Comparison of ENCODE assay signal across 10 cellular contexts in the genomic region with DNA sequence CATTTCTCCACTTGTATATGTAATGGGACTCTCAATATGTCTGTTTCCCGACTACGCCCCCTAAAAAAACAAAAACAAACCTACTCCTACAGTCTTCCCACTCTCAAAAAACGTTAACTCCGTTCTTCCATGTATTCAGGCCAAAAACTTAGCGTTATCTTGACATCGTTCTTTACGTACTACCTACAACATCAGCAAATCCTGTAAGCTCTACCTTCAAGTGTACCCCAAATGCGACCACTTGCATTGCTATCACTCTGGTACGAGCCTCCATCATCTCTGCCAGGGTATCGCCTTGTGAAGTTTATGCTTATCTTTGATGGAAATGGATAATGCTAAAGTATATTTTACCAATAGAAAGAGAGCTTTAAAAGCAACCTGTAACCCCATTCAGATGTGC. TPM values are rescaled to one million over a fixed set of nuclear protein-coding genes. Genes with fewer than 3 reads are reported as not detected.
A peak's percentile ranks its signal among the peaks of the same experiment; 100 is the strongest.
DNase-seq lines count a peak whose midpoint lies in the region; ATAC-seq, FAIRE-seq and TF ChIP-seq lines count a peak whose summit lies in the region.
"Had no signal": no experiment of that assay in that cellular context is flagged by ENCODE, and none has a peak within 500 bp of the region (broad histone marks: within the 10 kb centered on the region; RNA-seq: fewer than 3 reads in every experiment).

No MANE protein-coding gene starts in this region.

- H3K4me2 ChIP-seq in mesendoderm (ENCODE audit: low read length), result peak overlapping the region; percentile 96

- peaks cover 34 to 37% of the 10 kb centered on the region in 2 donors for H3K4me1 Mint-ChIP-seq in natural killer cell
- peaks cover 25 to 34% of the 10 kb centered on the region in 2 donors for H3K4me1 Mint-ChIP-seq in natural killer cell treated with Interleukin-12 subunit alpha and Interleukin-12 subunit beta and Interleukin-15 and Interleukin-18, amount 100 ng/mL, for 72 hours (ENCODE audit: low read depth in 2 of 2)

- H3K79me1 ChIP-seq in mesendoderm (ENCODE audit: low read length), result no peaks in the 10 kb centered on the region

- no peak overlapping the region for H3K4ac ChIP-seq in mesendoderm (ENCODE audit: low read depth, low read length)

- H3K9me3 Mint-ChIP-seq in natural killer cell, result no peaks in the 10 kb centered on the region
- no peaks in the 10 kb centered on the region for H3K9me3 Mint-ChIP-seq in natural killer cell treated with Interleukin-12 subunit alpha and Interleukin-12 subunit beta and Interleukin-15 and Interleukin-18, amount 100 ng/mL, for 72 hours
- H3K9me3 Mint-ChIP-seq: memory B cell; stimulated activated naive B cell treated with anti-CD40 and anti-IgM and Interleukin-4, amounts not matched to agents 10 μg/mL and 1 μg/mL and 100 μg/mL, for 72 hours had no signal

- no peak for FAIRE-seq in bronchial epithelial cell (lab: Jason Lieb, UNC)

- H4K5ac ChIP-seq in mesendoderm (ENCODE audit: low read length), result no peak overlapping the region

- ATAC-seq in natural killer cell, result peak in 2 of 3 donors; percentile 1 to 2
- ATAC-seq in natural killer cell treated with Interleukin-12 subunit alpha and Interleukin-12 subunit beta and Interleukin-15 and Interleukin-18, amount 100 ng/mL, for 72 hours, result no peak
- ATAC-seq in HG03095 (IDR thresholded peaks at IDR 0.05; ENCODE audit: unreplicated experiment), result no peak
- no peak for ATAC-seq in GM21423 (IDR thresholded peaks at IDR 0.05; ENCODE audit: unreplicated experiment)

- no peaks in the 10 kb centered on the region for H3K27me3 Mint-ChIP-seq in natural killer cell (ENCODE audit: low read depth in 2 of 2)
- H3K27me3 Mint-ChIP-seq in natural killer cell treated with Interleukin-12 subunit alpha and Interleukin-12 subunit beta and Interleukin-15 and Interleukin-18, amount 100 ng/mL, for 72 hours, result no peaks in the 10 kb centered on the region
- H3K27me3 Mint-ChIP-seq: memory B cell; stimulated activated naive B cell treated with anti-CD40 and anti-IgM and Interleukin-4, amounts not matched to agents 10 μg/mL and 1 μg/mL and 100 μg/mL, for 72 hours had no signal

- H3K36me3 Mint-ChIP-seq in natural killer cell, result peaks cover 12% of the 10 kb centered on the region
- peaks cover 24% of the 10 kb centered on the region for H3K36me3 Mint-ChIP-seq in natural killer cell treated with Interleukin-12 subunit alpha and Interleukin-12 subunit beta and Interleukin-15 and Interleukin-18, amount 100 ng/mL, for 72 hours

- H2BK120ac ChIP-seq in mesendoderm (ENCODE audit: low read depth, low read length), result no peak overlapping the region

- peak overlapping the region; percentile 8 for H2AK5ac ChIP-seq in mesendoderm (ENCODE audit: low read length)

- no peak overlapping the region for H3K27ac ChIP-seq in mesendoderm (ENCODE audit: low read depth, low read length)

- no peak overlapping the region for H3K27ac Mint-ChIP-seq in natural killer cell
- H3K27ac Mint-ChIP-seq in natural killer cell treated with Interleukin-12 subunit alpha and Interleukin-12 subunit beta and Interleukin-15 and Interleukin-18, amount 100 ng/mL, for 72 hours, result no peak overlapping the region
- H3K27ac Mint-ChIP-seq: memory B cell; stimulated activated naive B cell treated with anti-CD40 and anti-IgM and Interleukin-4, amounts not matched to agents 10 μg/mL and 1 μg/mL and 100 μg/mL, for 72 hours had no signal

- TF ChIP-seq CTCF in natural killer cell (IDR thresholded peaks at IDR 0.05) (no peak), bronchial epithelial cell (IDR thresholded peaks at IDR 0.05; ENCODE audit: insufficient read depth, low read length, severe bottlenecking) (no peak)

- DNase-seq in natural killer cell, result no peak
- DNase-seq in natural killer cell treated with Interleukin-12 subunit alpha and Interleukin-12 subunit beta and Interleukin-15 and Interleukin-18, amount 100 ng/mL, for 72 hours (ENCODE audit: low spot score), result no peak
- no peak for DNase-seq in bronchial epithelial cell (ENCODE audit: low read depth)
- peak; percentile 28 for DNase-seq in mesendoderm
- no peak for DNase-seq in LoVo (ENCODE audit: low spot score)
- DNase-seq in NCI-H345 (lab: John Stamatoyannopoulos, UW), result no peak

- H3K4me3 ChIP-seq in bronchial epithelial cell (ENCODE audit: low read depth, low read length) (peak overlapping the region; percentile 96), mesendoderm (ENCODE audit: low read length) (peak overlapping the region; percentile 88)

- intact Hi-C loops in natural killer cell (cut with micrococcal nuclease), result loop anchor here (10.0 kb wide), 2 partner anchors 150 to 280 kb away; partner anchors contain the start of genes CEBPZ and NDUFAF7

- no peak overlapping the region for H3K4me3 Mint-ChIP-seq in natural killer cell
- no peak overlapping the region for H3K4me3 Mint-ChIP-seq in natural killer cell treated with Interleukin-12 subunit alpha and Interleukin-12 subunit beta and Interleukin-15 and Interleukin-18, amount 100 ng/mL, for 72 hours
- H3K4me3 Mint-ChIP-seq: memory B cell; stimulated activated naive B cell treated with anti-CD40 and anti-IgM and Interleukin-4, amounts not matched to agents 10 μg/mL and 1 μg/mL and 100 μg/mL, for 72 hours had no signal

- peak overlapping the region; percentile 92 for H3K56ac ChIP-seq in mesendoderm (ENCODE audit: low read length)

- no peak overlapping the region for H3K23ac ChIP-seq in mesendoderm (ENCODE audit: low read length)

- no peak overlapping the region for H3K18ac ChIP-seq in mesendoderm (ENCODE audit: low read length)

- WGBS in mesendoderm (ENCODE audit: extremely low coverage, insufficient coverage, low lambda C conversion rate), result no CpG with 5 or more reads among the region's 10 CpGs

- H3K9ac ChIP-seq in mesendoderm (ENCODE audit: low read length), result peak overlapping the region; percentile 82

- no peaks in the 10 kb centered on the region for H3K79me2 ChIP-seq in mesendoderm (ENCODE audit: control insufficient read depth, insufficient read depth, low read length)

- H3K27me3 ChIP-seq in bronchial epithelial cell (ENCODE audit: control insufficient read depth, insufficient read depth, low read length) (no peaks in the 10 kb centered on the region), mesendoderm (ENCODE audit: insufficient read depth, low read length, poor library complexity) (no peaks in the 10 kb centered on the region)

- H2BK5ac ChIP-seq in mesendoderm (ENCODE audit: low read length), result peak overlapping the region; percentile 48

- no peaks in the 10 kb centered on the region for H3K36me3 ChIP-seq in bronchial epithelial cell (ENCODE audit: control insufficient read depth, insufficient read depth, low read length)
- H3K36me3 ChIP-seq in mesendoderm (ENCODE audit: control insufficient read depth, insufficient read depth, low read length), result no peaks in the 10 kb centered on the region

- H2BK15ac ChIP-seq in mesendoderm (replicated peaks; ENCODE audit: low read depth), result no peak overlapping the region

- no peaks in the 10 kb centered on the region for H3K4me1 ChIP-seq in mesendoderm (ENCODE audit: control insufficient read depth, low read depth, low read length)

- no peak overlapping the region for H4K8ac ChIP-seq in mesendoderm (ENCODE audit: low read depth, low read length)

RNA-seq across cellular contexts. Expression of gene GPATCH11, which starts 0.5 kb away (rescaled TPM):
- total RNA-seq in natural killer cell (10 to 100 TPM in 1 of 3 donors, 1 to 10 TPM in 2; 6.5 to 18.2 (median 8.6) TPM), bronchial epithelial cell (3.7 and 3.8 TPM in 2 replicates)
- total RNA-seq in natural killer cell treated with Interleukin-12 subunit alpha and Interleukin-12 subunit beta and Interleukin-15 and Interleukin-18, amount 100 ng/mL, for 72 hours, result 10 to 100 TPM; 13.2 to 15.3 TPM
- polyA plus RNA-seq in mesendoderm (2013, experiment 1 of 2), result 6.2 TPM
- 6.3 TPM for polyA plus RNA-seq in mesendoderm (2013, experiment 2 of 2)

RNA-seq across cellular contexts. Expression of gene HEATR5B, which starts 0.6 kb away (rescaled TPM):
- 10 to 100 TPM; 31.1 to 53.9 (median 39.9) TPM for total RNA-seq in natural killer cell
- total RNA-seq in natural killer cell treated with Interleukin-12 subunit alpha and Interleukin-12 subunit beta and Interleukin-15 and Interleukin-18, amount 100 ng/mL, for 72 hours, result 10 to 100 TPM; 23.3 to 27.3 TPM
- 20.4 and 23.4 TPM in 2 replicates for total RNA-seq in bronchial epithelial cell
- 4.8 TPM for polyA plus RNA-seq in mesendoderm (2013, experiment 1 of 2)
- 4.7 TPM for polyA plus RNA-seq in mesendoderm (2013, experiment 2 of 2)

Comparison
In these comparisons a context has a peak if more than half of its experiments do, and no peak if none do; other contexts are left out.
1. ATAC-seq: peak in natural killer cell (2 of 3); none in natural killer cell treated with Interleukin-12 subunit alpha and Interleukin-12 subunit beta and Interleukin-15 and Interleukin-18, amount 100 ng/mL, for 72 hours (0 of 2), HG03095 (single experiment) and GM21423 (single experiment).